8 cellular contexts compared by ENCODE assay signal in genomic region chr16:28925386-28926228, GRCh38. TPM values are rescaled to one million over a fixed set of nuclear protein-coding genes. Genes with fewer than 3 reads are reported as not detected.
DNase-seq lines count a peak whose midpoint lies in the region; ATAC-seq and TF ChIP-seq lines count a peak whose summit lies in the region.

No MANE protein-coding gene starts in this region.

- no peaks in the 10 kb centered on the region for H3K9me3 Mint-ChIP-seq in activated naive CD8-positive, alpha-beta T cell (ENCODE audit: low read depth)
- H3K9me3 Mint-ChIP-seq in progenitor cell of endocrine pancreas (ENCODE audit: low read depth), result no peaks in the 10 kb centered on the region

- H3K4me3 ChIP-seq in HUES64 (ENCODE audit: low read length), result peak overlapping the region; percentile 88

- peak overlapping the region; percentile 97 for H3K4me3 Mint-ChIP-seq in activated naive CD8-positive, alpha-beta T cell
- peak overlapping the region; percentile 98 for H3K4me3 Mint-ChIP-seq in progenitor cell of endocrine pancreas (ENCODE audit: low read depth)

- 4% methylated on average over 48 of the region's 48 CpGs for WGBS in HUES64

- peak; percentile 29 for ATAC-seq in GM21390 (IDR thresholded peaks at IDR 0.05; ENCODE audit: unreplicated experiment)

- H3K36me3 Mint-ChIP-seq in activated naive CD8-positive, alpha-beta T cell, result peaks cover 5% of the 10 kb centered on the region
- peaks cover 4% of the 10 kb centered on the region for H3K36me3 Mint-ChIP-seq in progenitor cell of endocrine pancreas (ENCODE audit: insufficient read depth)

- no peaks in the 10 kb centered on the region for H3K27me3 Mint-ChIP-seq in activated naive CD8-positive, alpha-beta T cell
- H3K27me3 Mint-ChIP-seq in progenitor cell of endocrine pancreas, result no peaks in the 10 kb centered on the region

- H3K9ac ChIP-seq in HUES64 (ENCODE audit: low read depth, low read length), result peak overlapping the region; percentile 94

- H3K9me3 ChIP-seq in HUES64 (ENCODE audit: insufficient read depth, low read depth, low read length), result no peaks in the 10 kb centered on the region

- no peaks in the 10 kb centered on the region for H3K27me3 ChIP-seq in HUES64 (ENCODE audit: insufficient read depth, low read length)

- no peak for TF ChIP-seq CTCF in progenitor cell of endocrine pancreas (IDR thresholded peaks at IDR 0.05; ENCODE audit: unreplicated experiment)

- H3K27ac ChIP-seq in HUES64 (ENCODE audit: low read depth, low read length), result peak overlapping the region; percentile 99

- peaks cover 3% of the 10 kb centered on the region; the same call in 1 of the 2 replicates for H3K4me1 ChIP-seq in HUES64 (ENCODE audit: insufficient read depth, low read length)

- peaks cover 21% of the 10 kb centered on the region for H3K4me1 Mint-ChIP-seq in activated naive CD8-positive, alpha-beta T cell (ENCODE audit: low read depth)
- H3K4me1 Mint-ChIP-seq in progenitor cell of endocrine pancreas (ENCODE audit: low read depth), result peaks cover 15% of the 10 kb centered on the region

- H3K27ac Mint-ChIP-seq in activated naive CD8-positive, alpha-beta T cell, result peak overlapping the region; percentile 98
- H3K27ac Mint-ChIP-seq in progenitor cell of endocrine pancreas, result peak overlapping the region; percentile 97

- in situ Hi-C loops in SK-MEL-5 (cut with HindIII; ENCODE audit: low pct_unique_long_range_greater_than_20kb, low sequenced_read_pairs), result no loop called here

- DNase-seq in D341Med (ENCODE audit: low spot score) (peak; percentile 74), SK-MEL-5 (ENCODE audit: low read depth, low spot score) (peak; percentile 65), cardiac septum (ENCODE audit: low spot score) (peak; percentile 89), progenitor cell of endocrine pancreas (ENCODE audit: low spot score, unreplicated experiment) (no peak), ureter (ENCODE audit: low spot score) (peak; percentile 84)

- H3K36me3 ChIP-seq in HUES64 (ENCODE audit: insufficient read depth, low read length), result no peaks in the 10 kb centered on the region

- intact Hi-C loops in cardiac septum (cut with DNase I), result loop anchor here (2.0 kb wide), 2 partner anchors 25 to 79 kb away; partner anchors contain the start of genes NFATC2IP and TUFM

RNA-seq across cellular contexts. Expression of gene RABEP2, which starts 0.6 kb away (rescaled TPM):
- polyA plus RNA-seq in HUES64 (2013, experiment 1 of 2), result 7.6 TPM
- 6.0 TPM for polyA plus RNA-seq in HUES64 (2013, experiment 2 of 2)
- 10.3 and 11.9 TPM in 2 replicates for total RNA-seq in SK-MEL-5 (2014; rRNA removed; shearing (Covaris generic))
- 9.5 and 11.4 TPM in 2 replicates for polyA plus RNA-seq in SK-MEL-5 (2015; cell fraction: cytosol; rRNA removed)
- 25.6 and 29.9 TPM in 2 replicates for polyA plus RNA-seq in SK-MEL-5 (2015; cell fraction: nucleus; rRNA removed)
- total RNA-seq in cardiac septum (14.3 TPM), progenitor cell of endocrine pancreas (33.3 and 34.9 TPM in 2 replicates), ureter (26.5 TPM)

RNA-seq across cellular contexts. Expression of gene CD19, which starts 6.2 kb away (rescaled TPM):
- not detected for polyA plus RNA-seq in HUES64 (2013, experiment 1 of 2)
- polyA plus RNA-seq in HUES64 (2013, experiment 2 of 2), result not detected
- not detected in 2 replicates for total RNA-seq in SK-MEL-5 (2014; rRNA removed; shearing (Covaris generic))
- polyA plus RNA-seq in SK-MEL-5 (2015; cell fraction: cytosol; rRNA removed), result not detected in 2 replicates
- not detected in 2 replicates for polyA plus RNA-seq in SK-MEL-5 (2015; cell fraction: nucleus; rRNA removed)
- total RNA-seq in cardiac septum (not detected), progenitor cell of endocrine pancreas (not detected in 2 replicates), ureter (not detected)

RNA-seq across cellular contexts. Expression of gene NFATC2IP, which starts 25.1 kb away (rescaled TPM):
- polyA plus RNA-seq in HUES64 (2013, experiment 1 of 2), result 38.7 TPM
- polyA plus RNA-seq in HUES64 (2013, experiment 2 of 2), result 31.4 TPM
- total RNA-seq in SK-MEL-5 (2014; rRNA removed; shearing (Covaris generic)), result 11.5 and 13.7 TPM in 2 replicates
- polyA plus RNA-seq in SK-MEL-5 (2015; cell fraction: cytosol; rRNA removed), result 15.8 and 19.3 TPM in 2 replicates
- 155 and 184 TPM in 2 replicates for polyA plus RNA-seq in SK-MEL-5 (2015; cell fraction: nucleus; rRNA removed)
- total RNA-seq in cardiac septum, result 17.9 TPM
- total RNA-seq in progenitor cell of endocrine pancreas, result 70.4 and 77.1 TPM in 2 replicates
- 43.2 TPM for total RNA-seq in ureter

RNA-seq across cellular contexts. Expression of gene ATP2A1, which starts 47.3 kb away (rescaled TPM):
- polyA plus RNA-seq in HUES64 (2013, experiment 1 of 2), result 1.2 TPM
- 1.1 TPM for polyA plus RNA-seq in HUES64 (2013, experiment 2 of 2)
- not detected in 2 replicates for total RNA-seq in SK-MEL-5 (2014; rRNA removed; shearing (Covaris generic))
- polyA plus RNA-seq in SK-MEL-5 (2015; cell fraction: cytosol; rRNA removed), result 0.35 and 0.55 TPM in 2 replicates
- polyA plus RNA-seq in SK-MEL-5 (2015; cell fraction: nucleus; rRNA removed), result 3.9 and 9.8 TPM in 2 replicates
- 0.54 TPM for total RNA-seq in cardiac septum
- total RNA-seq in progenitor cell of endocrine pancreas, result 2.7 and 3.0 TPM in 2 replicates
- total RNA-seq in ureter, result 0.75 TPM

RNA-seq across cellular contexts. Expression of gene SPNS1, which starts 49.0 kb away (rescaled TPM):
- polyA plus RNA-seq in HUES64 (2013, experiment 1 of 2), result 29.0 TPM
- 23.8 TPM for polyA plus RNA-seq in HUES64 (2013, experiment 2 of 2)
- 48.1 and 64.2 TPM in 2 replicates for total RNA-seq in SK-MEL-5 (2014; rRNA removed; shearing (Covaris generic))
- 140 and 146 TPM in 2 replicates for polyA plus RNA-seq in SK-MEL-5 (2015; cell fraction: cytosol; rRNA removed)
- polyA plus RNA-seq in SK-MEL-5 (2015; cell fraction: nucleus; rRNA removed), result 81.3 and 115 TPM in 2 replicates
- total RNA-seq in cardiac septum, result 15.6 TPM
- total RNA-seq in progenitor cell of endocrine pancreas, result 36.6 and 41.1 TPM in 2 replicates
- total RNA-seq in ureter, result 23.9 TPM
